Comparison of ENCODE assay signal across 9 cellular contexts in genomic region chr7:43590862-43591550, GRCh38. TPM values are rescaled to one million over a fixed set of nuclear protein-coding genes. Genes with fewer than 3 reads are reported as not detected.
DNase-seq lines count a peak whose midpoint lies in the region; ATAC-seq, FAIRE-seq and TF ChIP-seq lines count a peak whose summit lies in the region.
"Had no signal": no experiment of that assay in that cellular context is flagged by ENCODE, and none has a peak within 500 bp of the region (broad histone marks: within the 10 kb centered on the region; RNA-seq: fewer than 3 reads in every experiment).

No MANE protein-coding gene starts in this region.

- H2AFZ ChIP-seq in GM12878 (ENCODE audit: control insufficient read depth, low read depth, low read length): no peak overlapping the region

- H4K20me1 ChIP-seq in GM12878 (ENCODE audit: control insufficient read depth, insufficient read depth): no peaks in the 10 kb centered on the region

- H3K9me3 ChIP-seq in GM12878 (replicated peaks; ENCODE audit: control insufficient read depth, insufficient read depth, low read length) (no peaks in the 10 kb centered on the region; the same call in 2 of the 3 replicates), ovary (no peaks in the 10 kb centered on the region)

- H3K4me1 ChIP-seq in GM12878 (ENCODE audit: control insufficient read depth, insufficient read depth, low read length): peaks cover 42% of the 10 kb centered on the region
- H3K4me1 ChIP-seq in ovary (ENCODE audit: insufficient read depth): peaks cover 12% of the 10 kb centered on the region

- WGBS in GM12878 (ENCODE audit: insufficient coverage, insufficient replicate concordance, low lambda C conversion rate, missing lambda C conversion rate): 2% methylated on average over 2 of the region's 2 CpGs
- whole genome bisulfite sequencing in ovary, 3 donors: 70 to 77% (median 73%) methylated on average over 2 of the region's 2 CpGs

- TF ChIP-seq POLR2A in GM12878 (IDR thresholded peaks at IDR 0.05; ENCODE audit: low read depth, low read length) (no peak; the same call in 1 of the 2 replicates), ovary (IDR thresholded peaks at IDR 0.05) (no peak)

- TF ChIP-seq EP300 in GM12878 (IDR thresholded peaks at IDR 0.05; ENCODE audit: borderline replicate concordance in 1 of 2, control insufficient read depth in 1 of 2, low read depth in 2 of 2, low read length in 2 of 2): peak; percentile 87 to 99
- TF ChIP-seq EP300 in ovary (IDR thresholded peaks at IDR 0.05): no peak

- H3K36me3 ChIP-seq in GM12878 (ENCODE audit: control insufficient read depth in 2 of 2, insufficient read depth in 2 of 2, low read length in 1 of 2) (peaks cover 0 to 7% of the 10 kb centered on the region in 2 experiments; a peak in 1 of 4 replicates), ovary (no peaks in the 10 kb centered on the region)

- peak; percentile 69 for DNase-seq in GM10266 (ENCODE audit: extremely low spot score)
- peak; percentile 87 for DNase-seq in GM12878 (ENCODE audit: low read depth, low spot score)
- no peak for DNase-seq in NCI-H774 (lab: John Stamatoyannopoulos, UW)
- no peak for DNase-seq in DMS 273 (lab: John Stamatoyannopoulos, UW; ENCODE audit: unreplicated experiment)
- no peak for DNase-seq in dorsolateral prefrontal cortex
- DNase-seq in ovary: no peak

- peak overlapping the region; percentile 98 for H3K27ac ChIP-seq in GM12878 (ENCODE audit: control insufficient read depth, insufficient read depth)
- H3K27ac ChIP-seq in dorsolateral prefrontal cortex: no peak overlapping the region
- H3K27ac ChIP-seq in ovary: no peak overlapping the region

- peak; percentile 55 for ATAC-seq in GM21360 (IDR thresholded peaks at IDR 0.05; ENCODE audit: unreplicated experiment)
- ATAC-seq in HG03469 (IDR thresholded peaks at IDR 0.05; ENCODE audit: unreplicated experiment): peak; percentile 63
- peak; percentile 65 for ATAC-seq in GM12878

- SMC1A ChIA-PET in GM12878 (lab: Charles Lee; ENCODE audit: uncharacterized antibody, unreplicated experiment): interaction anchor here (0.7 to 9.8 kb wide), 13 partner anchors 9 to 247 kb away, joined by 3 to 163 read pairs (median 3); partner anchors contain the start of genes COA1 and STK17A

- H3K4me2 ChIP-seq in GM12878 (ENCODE audit: control insufficient read depth, insufficient read depth): peak overlapping the region; percentile 70

- RAD21 ChIA-PET in GM12878 (lab: Charles Lee; ENCODE audit: unreplicated experiment): interaction anchor here (0.6 to 12.2 kb wide), 9 partner anchors 8 to 283 kb away, joined by 3 to 280 read pairs (median 6); partner anchors contain the start of genes COA1, MRPS24 and STK17A

- TF ChIP-seq RAD21 in GM12878 (IDR thresholded peaks at IDR 0.05; ENCODE audit: insufficient read depth, low read depth, low read length): 0 out of 2 replicates have a peak, but pooled peaks have one; percentile 13

- H3K27me3 ChIP-seq in GM12878 (replicated peaks in 1 of 2; ENCODE audit: control insufficient read depth in 2 of 2, insufficient read depth in 2 of 2, low read length in 1 of 2) (no peaks in the 10 kb centered on the region), dorsolateral prefrontal cortex (no peaks in the 10 kb centered on the region), ovary (no peaks in the 10 kb centered on the region)

- POLR2A ChIA-PET in GM12878 (lab: Charles Lee): interaction anchor here (0.5 to 9.8 kb wide), 10 partner anchors 22 to 533 kb away, joined by 3 to 138 read pairs (median 4); no protein-coding TSS in a partner anchor

- H3K4me3 ChIP-seq in GM12878 (peak overlapping the region; percentile 71), dorsolateral prefrontal cortex (no peak overlapping the region), ovary (no peak overlapping the region)
- H3K4me3 ChIP-seq: skin epidermis had no signal

- intact Hi-C loops in GM12878 (cut with micrococcal nuclease; ENCODE audit: unreplicated experiment): loop anchor here (1.0 kb wide), 1 partner anchor 57 kb away; no protein-coding TSS in a partner anchor
- intact Hi-C loops in dorsolateral prefrontal cortex (cut with DNase I): no loop called here
- intact Hi-C loops in ovary (cut with DNase I): no loop called here

- TF ChIP-seq CTCF in GM10266 (IDR thresholded peaks at IDR 0.05; ENCODE audit: control insufficient read depth, insufficient read depth, low read depth, missing control alignments) (no peak), GM12878 (IDR thresholded peaks at IDR 0.05 in 2 of 3, conservative IDR thresholded peaks at IDR 0.05 in 1 of 3; ENCODE audit: control insufficient read depth in 2 of 3, extremely low read depth in 1 of 3, insufficient read depth in 1 of 3, low read depth in 3 of 3, low read length in 3 of 3) (no peak), dorsolateral prefrontal cortex (IDR thresholded peaks at IDR 0.05 in 54 of 56, conservative IDR thresholded peaks at IDR 0.05 in 2 of 56; ENCODE audit: low read depth in 1 of 56, partially characterized antibody in 56 of 56) (no peak), ovary (IDR thresholded peaks at IDR 0.05) (no peak)

- in situ Hi-C loops in GM12878 (cut with MboI): no loop called here

- H3K9ac ChIP-seq in GM12878 (ENCODE audit: control insufficient read depth, insufficient read depth, low read length): peak overlapping the region; percentile 53; the same call in 1 of the 2 replicates

- H3K79me2 ChIP-seq in GM12878 (ENCODE audit: control insufficient read depth, insufficient read depth, low read length): peaks cover 98% of the 10 kb centered on the region

- no TSS peak for BruUV-seq in GM12878 (replicated peaks; lab: Mats Ljungman, UMichigan)

- peak; percentile 90 for FAIRE-seq in GM12878 (lab: Jason Lieb, UNC)

- CTCF ChIA-PET in GM12878 (lab: Yijun Ruan, JAX): interaction anchor here (0.8 to 12.5 kb wide), 8 partner anchors 9 to 247 kb away, joined by 3 to 183 read pairs (median 4); partner anchors contain the start of gene STK17A

TF ChIP-seq in GM12878, 131 proteins besides CTCF, POLR2A, EP300 and RAD21 (continues in another document):
- TF ChIP-seq PBX3 (IDR thresholded peaks at IDR 0.05; ENCODE audit: insufficient replicate concordance, low read depth, low read length) (peak; percentile 70), ETV6 (conservative IDR thresholded peaks at IDR 0.05 in 1 of 2, IDR thresholded peaks at IDR 0.05 in 1 of 2; ENCODE audit: borderline replicate concordance in 1 of 2, low read depth in 1 of 2) (peak in 1 of 2 experiments; percentile 96; a peak in 2 of 4 replicates), BCL3 (IDR thresholded peaks at IDR 0.05; ENCODE audit: borderline replicate concordance, insufficient read depth, low read depth, low read length, poor library complexity, severe bottlenecking) (peak; percentile 95), KDM1A (IDR thresholded peaks at IDR 0.05; ENCODE audit: borderline replicate concordance) (no peak), MYC (IDR thresholded peaks at IDR 0.05; ENCODE audit: insufficient read depth, insufficient read length, insufficient replicate concordance, low read length, severe bottlenecking) (no peak)

RNA-seq across cellular contexts. Expression of gene STK17A, which starts 8.1 kb away (rescaled TPM):
- total RNA-seq in GM12878 (2013; cell fraction: nucleolus; rRNA removed): 94.4 and 99.8 TPM in 2 replicates
- total RNA-seq in GM12878 (2014; rRNA removed) (65.9 and 80.7 TPM in 2 replicates), GM12878 (2014; rRNA removed; fragmentation: Illumina TruSeq; extraction: Trizol) (72.3 and 76.6 TPM in 2 replicates), GM12878 (2021) (60.9 and 65.6 TPM in 2 replicates), dorsolateral prefrontal cortex (10 to 100 TPM in 68 of 120 experiments, 1 to 10 TPM in 52; 6.3 to 23.7 (median 10.4) TPM), ovary (10 to 100 TPM in 6 of 7 donors, 1 to 10 TPM in 1; 9.9 to 19.9 (median 12.7) TPM)
- polyA plus RNA-seq in GM12878 (2011; ENCODE audit: low read depth): 51.0 TPM
- polyA plus RNA-seq in GM12878 (2011; rRNA removed) (77.4 and 138 TPM in 2 replicates), GM12878 (2014; fragmentation: Illumina TruSeq; extraction: Trizol) (74.9 and 104 TPM in 2 replicates), GM12878 (2014; fragmentation: Nextera tagmentation; extraction: Ambion mirVana) (10 to 100 TPM; 18.5 to 27.6 TPM), GM12878 (2014; rRNA removed) (51.7 and 66.6 TPM in 2 replicates), GM12878 (2016; fragmentation: Nextera tagmentation; extraction: Ambion mirVana) (10 to 100 TPM; 91.0 to 91.6 TPM), ovary (10 to 100 TPM; 11.1 to 14.9 TPM)
- 24.4 and 26.9 TPM in 2 replicates for polyA plus RNA-seq in GM12878 (2011; cell fraction: cytosol; rRNA removed)
- polyA plus RNA-seq in GM12878 (2011; cell fraction: nucleus; rRNA removed): 39.7 and 43.6 TPM in 2 replicates
- polyA plus RNA-seq in GM12878 (2012): 60.4 and 72.7 TPM in 2 replicates
- 21.0 and 30.4 TPM in 2 replicates for polyA minus RNA-seq in GM12878 (2011; rRNA and poly(A)+ RNA removed)
- 16.0 and 19.9 TPM in 2 replicates for polyA minus RNA-seq in GM12878 (2011; cell fraction: cytosol; rRNA and poly(A)+ RNA removed)
- 20.2 and 32.9 TPM in 2 replicates for polyA minus RNA-seq in GM12878 (2011; cell fraction: nucleus; rRNA and poly(A)+ RNA removed)

Comparison
In these comparisons a context has a peak if more than half of its experiments do, and no peak if none do; other contexts are left out.
1. DNase-seq: peak in GM10266 (single experiment) and GM12878 (single experiment); none in NCI-H774 (single experiment), DMS 273 (single experiment), dorsolateral prefrontal cortex (0 of 10) and ovary (0 of 5).
2. Peak in every context shown above with its lines, with median percentiles within 50 percentile points of each other: ATAC-seq.